8 cellular contexts compared by ENCODE assay signal in the genomic region with DNA sequence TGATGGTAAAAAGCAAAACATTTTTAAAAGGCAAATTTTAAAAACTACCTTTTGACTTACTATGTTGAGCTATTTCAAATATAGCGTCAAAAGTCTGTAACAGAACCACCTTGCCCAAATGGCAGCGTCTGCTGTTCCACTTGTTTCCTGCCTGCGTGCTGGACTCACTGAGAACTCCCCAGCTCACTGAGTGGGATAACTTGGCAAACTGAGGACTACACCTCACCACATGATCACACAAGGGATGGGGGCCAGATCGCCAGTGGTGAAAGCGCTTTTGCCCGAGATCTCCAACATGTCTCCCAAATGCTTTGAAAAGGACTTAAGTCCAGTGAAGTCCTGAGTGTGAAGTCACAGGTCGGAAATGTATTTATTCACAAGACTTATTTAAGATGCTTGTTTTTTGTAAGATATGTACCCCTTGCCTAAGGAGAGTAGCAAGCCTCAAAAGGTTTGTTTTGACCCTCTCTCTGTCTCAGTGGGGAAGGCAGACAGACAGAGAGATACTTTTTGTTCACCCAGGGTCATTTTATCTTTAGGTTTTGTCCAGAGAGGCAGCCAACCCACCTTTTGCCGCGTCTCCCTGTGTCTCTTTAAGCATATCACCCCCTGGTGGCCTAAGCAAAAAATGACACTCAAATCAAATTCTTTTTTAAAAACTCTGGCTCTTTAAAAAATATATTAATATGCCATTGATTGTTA.
DNase-seq lines count a peak whose midpoint lies in the region; ATAC-seq and TF ChIP-seq lines count a peak whose summit lies in the region.

No MANE protein-coding gene starts in this region.

- H3K9me3 ChIP-seq in cardiac muscle cell (ENCODE audit: low read depth), result no peaks in the 10 kb centered on the region
- no peaks in the 10 kb centered on the region for H3K9me3 ChIP-seq in adipocyte (ENCODE audit: control insufficient read depth, low read length)
- H3K9me3 ChIP-seq in tibial nerve, result no peaks in the 10 kb centered on the region

- H3K9ac ChIP-seq in adipocyte (ENCODE audit: low read length), result peak overlapping the region; percentile 6

- H3K27me3 ChIP-seq in cardiac muscle cell, result no peaks in the 10 kb centered on the region
- H3K27me3 ChIP-seq in adipocyte (replicated peaks; ENCODE audit: control insufficient read depth, insufficient read depth, low read length), result no peaks in the 10 kb centered on the region
- no peaks in the 10 kb centered on the region for H3K27me3 ChIP-seq in tibial nerve

- TF ChIP-seq POLR2A in tibial nerve (IDR thresholded peaks at IDR 0.05), result no peak

- no peaks in the 10 kb centered on the region for H3K36me3 ChIP-seq in cardiac muscle cell
- H3K36me3 ChIP-seq in adipocyte (ENCODE audit: control insufficient read depth, insufficient read depth, low read length, severe bottlenecking), result no peaks in the 10 kb centered on the region
- no peaks in the 10 kb centered on the region for H3K36me3 ChIP-seq in tibial nerve

- H3K27ac ChIP-seq in cardiac muscle cell, result no peak overlapping the region
- H3K27ac ChIP-seq in tibial nerve, result peak overlapping the region in 3 of 4 donors; percentile 32 to 78 (median 36)

- H3K4me3 ChIP-seq in cardiac muscle cell, result peak overlapping the region; percentile 10
- H3K4me3 ChIP-seq in adipocyte (ENCODE audit: low read length), result no peak overlapping the region
- H3K4me3 ChIP-seq in tibial nerve, result peak overlapping the region in 2 of 4 donors; percentile 6 to 42

- peak; percentile 62 to 68 for DNase-seq in cardiac muscle cell (ENCODE audit: low read depth in 1 of 2, low spot score in 1 of 2)
- no peak for DNase-seq in Right ventricle myocardium inferior (ENCODE audit: missing footprints)
- DNase-seq in adipocyte (ENCODE audit: low read depth), result peak; percentile 74
- DNase-seq in iPS-NIHi11 (ENCODE audit: low spot score), result peak; percentile 63
- DNase-seq in tibial nerve (ENCODE audit: low spot score in 2 of 2), result peak in 1 of 2 donors; percentile 41
- DNase-seq in NCI-H2029 treated with DMSO at 0.1 percent for 48 hours (lab: John Stamatoyannopoulos, UW), result no peak
- DNase-seq in C1 segment of cervical spinal cord (lab: John Stamatoyannopoulos, UW), result no peak

- TF ChIP-seq EP300 in tibial nerve (IDR thresholded peaks at IDR 0.05), result no peak

- ATAC-seq in Right ventricle myocardium inferior, result no peak

- peaks cover 33% of the 10 kb centered on the region for H3K4me1 ChIP-seq in cardiac muscle cell (ENCODE audit: low read depth)
- peaks cover 20% of the 10 kb centered on the region for H3K4me1 ChIP-seq in adipocyte (ENCODE audit: control insufficient read depth, insufficient read depth, low read length)
- peaks cover 0 to 40% (median 9%) of the 10 kb centered on the region in 4 donors for H3K4me1 ChIP-seq in tibial nerve

- TF ChIP-seq CTCF in cardiac muscle cell (IDR thresholded peaks at IDR 0.05; ENCODE audit: low read depth, low read length) (peak; percentile 72), LNCAP (IDR thresholded peaks at IDR 0.05) (peak; percentile 68), tibial nerve (IDR thresholded peaks at IDR 0.05) (peak; percentile 57 to 78 (median 64))

- 41 to 45% methylated on average over 9 of the region's 9 CpGs for WGBS in tibial nerve, 2 donors

- intact Hi-C loops in Right ventricle myocardium inferior (cut with DNase I), result loop anchor here (2.0 kb wide), 1 partner anchor 331 kb away; no protein-coding TSS in a partner anchor

Comparison
In these comparisons a context has a peak if more than half of its experiments do, and no peak if none do; other contexts are left out.
1. DNase-seq: peak in cardiac muscle cell (2 of 2), adipocyte (single experiment) and iPS-NIHi11 (single experiment); none in Right ventricle myocardium inferior (single experiment), NCI-H2029 treated with DMSO at 0.1 percent for 48 hours (single experiment) and C1 segment of cervical spinal cord (0 of 14).
2. Peak in every context shown above with its lines, with median percentiles within 50 percentile points of each other: CTCF ChIP-seq.